In the genomic region with DNA sequence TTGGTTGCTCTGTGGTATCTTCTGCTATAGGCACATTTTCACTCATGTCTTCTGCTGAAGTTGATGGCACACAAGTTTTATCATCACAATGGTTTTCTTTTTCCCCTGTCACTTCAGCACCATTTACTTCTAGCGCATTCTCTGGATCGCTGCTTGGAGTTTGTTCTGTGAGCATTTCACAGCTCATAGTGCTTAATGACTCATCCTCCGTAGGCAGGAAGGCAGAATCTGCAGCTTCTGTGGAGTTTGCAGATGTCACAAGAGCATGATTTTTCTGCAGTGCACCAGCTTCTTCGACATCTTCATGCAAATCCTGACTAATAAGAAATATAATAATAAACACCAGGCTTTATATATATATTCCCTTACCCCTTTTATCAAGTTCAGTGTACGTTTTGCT, we compare ENCODE assay signal across 11 cellular contexts.
A peak's percentile ranks its signal among the peaks of the same experiment; 100 is the strongest.
DNase-seq lines count a peak whose midpoint lies in the region; ATAC-seq and TF ChIP-seq lines count a peak whose summit lies in the region.
"Had no signal": no experiment of that assay in that cellular context is flagged by ENCODE, and none has a peak within 500 bp of the region (broad histone marks: within the 10 kb centered on the region; RNA-seq: fewer than 3 reads in every experiment).

No MANE protein-coding gene starts in this region.

- H2AFZ ChIP-seq in Karpas-422 (ENCODE audit: low read length) = no peak overlapping the region

- no peak overlapping the region for H3K4me3 ChIP-seq in fibroblast of the aortic adventitia (ENCODE audit: low read depth, low read length)
- no peak overlapping the region for H3K4me3 ChIP-seq in retinal pigment epithelial cell (ENCODE audit: low read length)
- no peak overlapping the region for H3K4me3 ChIP-seq in Karpas-422 (ENCODE audit: low read length)
- H3K4me3 ChIP-seq: body of pancreas, spleen had no signal

- H3K4me2 ChIP-seq in Karpas-422 (ENCODE audit: low read depth, low read length, poor library complexity, severe bottlenecking) = no peak overlapping the region

- no peak for TF ChIP-seq CTCF in fibroblast of the aortic adventitia (IDR thresholded peaks at IDR 0.05; ENCODE audit: insufficient read depth, low read length)
- no peak for TF ChIP-seq CTCF in retinal pigment epithelial cell (conservative IDR thresholded peaks at IDR 0.05; ENCODE audit: low read depth, low read length)

- ATAC-seq in HG03108 (IDR thresholded peaks at IDR 0.05; ENCODE audit: unreplicated experiment) (no peak), HG03095 (IDR thresholded peaks at IDR 0.05; ENCODE audit: unreplicated experiment) (no peak), HG03439 (IDR thresholded peaks at IDR 0.05; ENCODE audit: unreplicated experiment) (no peak)
- ATAC-seq: body of pancreas had no signal

- H3K79me2 ChIP-seq in Karpas-422 (ENCODE audit: low read length) = no peaks in the 10 kb centered on the region

- H3K27me3 ChIP-seq in Karpas-422 (ENCODE audit: low read length) = no peaks in the 10 kb centered on the region
- H3K27me3 ChIP-seq: body of pancreas, spleen had no signal

- peaks cover 1% of the 10 kb centered on the region for H3K4me1 ChIP-seq in Karpas-422 (ENCODE audit: low read length)
- H3K4me1 ChIP-seq: body of pancreas, spleen had no signal

- H3K9ac ChIP-seq in Karpas-422 (ENCODE audit: low read length) = no peak overlapping the region

- H3K36me3 ChIP-seq in Karpas-422 (ENCODE audit: insufficient read depth, low read length) = peaks cover under 1% of the 10 kb centered on the region; the same call in 1 of the 2 replicates

- no peak overlapping the region for H3K27ac ChIP-seq in Karpas-422 (ENCODE audit: low read length)
- H3K27ac ChIP-seq: body of pancreas, spleen had no signal

- no peaks in the 10 kb centered on the region for H4K20me1 ChIP-seq in Karpas-422 (ENCODE audit: insufficient read depth, low read depth, low read length)

- H3K9me3 ChIP-seq in Karpas-422 (ENCODE audit: low read length) = no peaks in the 10 kb centered on the region
- H3K9me3 ChIP-seq: body of pancreas, spleen had no signal

- no peaks in the 10 kb centered on the region for H3K9me2 ChIP-seq in Karpas-422 (replicated peaks; ENCODE audit: insufficient read depth, low read length)

- DNase-seq in EL (peak; percentile 64), RPMI7951 (ENCODE audit: low read depth) (peak; percentile 49), fibroblast of the aortic adventitia (ENCODE audit: low read depth) (peak; percentile 56), retinal pigment epithelial cell (ENCODE audit: low read depth) (peak; percentile 34), Karpas-422 (no peak)
- DNase-seq: body of pancreas, midbrain, spleen had no signal
